34 cellular contexts compared by ENCODE assay signal in the genomic region with DNA sequence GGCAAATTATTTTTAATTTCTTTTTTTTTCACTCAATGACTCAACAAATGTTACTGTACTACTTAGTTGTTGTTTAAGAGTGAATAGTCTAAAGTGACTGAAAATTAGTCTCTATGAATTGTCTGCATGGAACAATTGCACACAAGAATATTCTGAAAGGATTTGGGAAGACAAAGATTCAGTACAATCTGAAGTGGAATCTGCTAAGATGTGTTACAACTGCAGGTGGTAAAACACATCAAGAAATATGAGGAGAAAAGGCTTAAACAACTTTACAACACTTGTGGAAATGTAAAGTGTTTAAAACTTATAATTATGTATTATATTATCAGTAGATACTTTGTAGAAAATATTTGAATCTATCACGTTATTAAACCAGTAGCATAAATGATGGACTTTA.
"Had no signal": no experiment of that assay in that cellular context is flagged by ENCODE, and none has a peak within 500 bp of the region (broad histone marks: within the 10 kb centered on the region; RNA-seq: fewer than 3 reads in every experiment).

No MANE protein-coding gene starts in this region.

- H3K36me3 ChIP-seq: MG63 had no signal

- H3K4me3 ChIP-seq: MG63 had no signal

- DNase-seq: Karpas-422, Kasumi-1, MG63, MM.1S, MV-4-11, NCI-H1048, NCI-H1092, NCI-H1092 treated with DMSO at 0.1 percent for 48 hours, NCI-H1105, NCI-H1105 treated with DMSO at 0.1 percent for 48 hours, NCI-H1417, NCI-H1417 treated with DMSO at 0.1 percent for 48 hours, NCI-H1436, NCI-H1436 treated with DMSO at 0.1 percent for 48 hours, NCI-H146, NCI-H1694, NCI-H1694 treated with DMSO at 0.1 percent for 48 hours, NCI-H187, NCI-H187 treated with DMSO at 0.1 percent for 48 hours, NCI-H1930, NCI-H2029, NCI-H2029 treated with DMSO at 0.1 percent for 48 hours, NCI-H2081, NCI-H2081 treated with DMSO at 0.1 percent for 48 hours, NCI-H2107, NCI-H2171, NCI-H2171 treated with DMSO at 0.1 percent for 48 hours, NCI-H2227 treated with DMSO at 0.1 percent for 48 hours, NCI-H226, NCI-H345, NCI-H446, NCI-H446 treated with DMSO at 0.1 percent for 48 hours, NCI-H510A, NCI-H510A treated with DMSO at 0.1 percent for 48 hours had no signal

- H3K27me3 ChIP-seq: MG63 had no signal
